ENCODE assay signal across 23 cellular contexts in genomic region chr20:9255171-9255570, GRCh38.
"Had no signal": no experiment of that assay in that cellular context is flagged by ENCODE, and none has a peak within 500 bp of the region (broad histone marks: within the 10 kb centered on the region; RNA-seq: fewer than 3 reads in every experiment).

No MANE protein-coding gene starts in this region.

- DNase-seq: colonic mucosa; cortex of kidney; effector CD8-positive, alpha-beta T cell; effector memory CD8-positive, alpha-beta T cell; endodermal cell; erythroblast; esophagus squamous epithelium; foreskin fibroblast; foreskin melanocyte; gastrocnemius medialis; glutamatergic neuron; head of caudate nucleus; heart right ventricle; hippocampal formation; left cardiac atrium; left lung; left ventricle myocardium superior; mammary epithelial cell; mesendoderm; midbrain had no signal

- H3K27ac ChIP-seq: colonic mucosa, epithelial cell of prostate, esophagus squamous epithelium, gastrocnemius medialis, heart right ventricle, left lung had no signal

- ATAC-seq: effector memory CD8-positive, alpha-beta T cell; esophagus mucosa; gastrocnemius medialis; heart right ventricle; left cardiac atrium; left lung; left ventricle myocardium superior had no signal

- H3K27me3 ChIP-seq: colonic mucosa, esophagus squamous epithelium, gastrocnemius medialis, heart right ventricle, left lung had no signal

- H3K36me3 ChIP-seq: colonic mucosa, esophagus squamous epithelium, gastrocnemius medialis, heart right ventricle, left lung had no signal

- H3K4me3 ChIP-seq: colonic mucosa, esophagus squamous epithelium, gastrocnemius medialis, heart right ventricle, left lung, lung had no signal

- H3K4me1 ChIP-seq: colonic mucosa, esophagus squamous epithelium, gastrocnemius medialis had no signal

- H3K9me3 ChIP-seq: colonic mucosa, esophagus squamous epithelium, gastrocnemius medialis, heart right ventricle, left lung had no signal
